Comparison of ENCODE assay signal across 1 cellular context in genomic region chr5:177497297-177498012, GRCh38.
TF ChIP-seq lines count a peak whose summit lies in the region.

A gene with protein sequence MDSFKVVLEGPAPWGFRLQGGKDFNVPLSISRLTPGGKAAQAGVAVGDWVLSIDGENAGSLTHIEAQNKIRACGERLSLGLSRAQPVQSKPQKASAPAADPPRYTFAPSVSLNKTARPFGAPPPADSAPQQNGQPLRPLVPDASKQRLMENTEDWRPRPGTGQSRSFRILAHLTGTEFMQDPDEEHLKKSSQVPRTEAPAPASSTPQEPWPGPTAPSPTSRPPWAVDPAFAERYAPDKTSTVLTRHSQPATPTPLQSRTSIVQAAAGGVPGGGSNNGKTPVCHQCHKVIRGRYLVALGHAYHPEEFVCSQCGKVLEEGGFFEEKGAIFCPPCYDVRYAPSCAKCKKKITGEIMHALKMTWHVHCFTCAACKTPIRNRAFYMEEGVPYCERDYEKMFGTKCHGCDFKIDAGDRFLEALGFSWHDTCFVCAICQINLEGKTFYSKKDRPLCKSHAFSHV (minus strand): TSS chr5:177497604. CDS start chr5:177496512, 1,092 bp downstream.

TF ChIP-seq in WTC11, 78 proteins besides CTCF, POLR2A, EP300 and RAD21 (continued from another document and continues in another):
- peak; percentile 64 for TF ChIP-seq MAX (CRISPR knock-in tag; IDR thresholded peaks at IDR 0.05)
- TF ChIP-seq ZNF416 (CRISPR knock-in tag; IDR thresholded peaks at IDR 0.05), result 0 out of 2 replicates have a peak, but pooled peaks have one; percentile 72
- no peak for TF ChIP-seq EMX1 (CRISPR knock-in tag; IDR thresholded peaks at IDR 0.05)
- TF ChIP-seq ZNF281 (CRISPR knock-in tag; IDR thresholded peaks at IDR 0.05), result no peak; the same call in 1 of the 2 replicates
- TF ChIP-seq, protein P1, sequence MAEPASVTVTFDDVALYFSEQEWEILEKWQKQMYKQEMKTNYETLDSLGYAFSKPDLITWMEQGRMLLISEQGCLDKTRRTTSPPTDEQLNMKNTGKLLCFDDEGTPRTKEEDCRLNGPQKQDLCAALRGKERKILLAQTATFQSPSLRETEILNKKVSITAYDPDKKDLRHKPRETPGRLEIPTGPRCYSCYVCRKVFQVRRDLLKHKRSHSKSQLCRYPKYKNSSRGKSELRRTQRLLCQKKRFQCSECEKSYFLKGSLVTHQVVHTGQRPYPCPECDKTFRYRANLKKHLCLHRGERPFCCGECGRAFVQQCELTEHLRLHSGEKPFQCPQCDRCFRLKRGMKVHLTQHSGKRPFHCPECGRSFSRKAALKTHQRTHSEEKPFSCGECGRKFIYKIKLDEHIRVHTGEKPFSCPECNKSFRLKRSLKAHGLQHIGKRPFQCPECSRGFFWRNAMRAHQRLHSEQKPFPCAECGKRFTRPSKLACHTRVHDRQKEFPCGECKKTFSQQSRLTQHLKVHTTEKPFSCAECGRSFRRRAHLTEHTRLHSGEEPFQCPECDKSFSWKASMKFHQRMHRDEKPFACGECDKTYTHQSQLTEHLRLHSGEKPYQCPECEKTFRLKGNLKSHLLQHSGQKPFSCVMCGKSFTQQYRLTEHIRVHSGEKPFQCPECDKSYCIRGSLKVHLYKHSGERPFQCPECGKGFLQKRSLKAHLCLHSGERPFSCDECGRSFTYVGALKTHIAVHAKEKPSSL (CRISPR knock-in tag; conservative IDR thresholded peaks at IDR 0.05), result no peak
- no peak for TF ChIP-seq CREB1 (CRISPR knock-in tag; IDR thresholded peaks at IDR 0.05)
- TF ChIP-seq, protein P2, sequence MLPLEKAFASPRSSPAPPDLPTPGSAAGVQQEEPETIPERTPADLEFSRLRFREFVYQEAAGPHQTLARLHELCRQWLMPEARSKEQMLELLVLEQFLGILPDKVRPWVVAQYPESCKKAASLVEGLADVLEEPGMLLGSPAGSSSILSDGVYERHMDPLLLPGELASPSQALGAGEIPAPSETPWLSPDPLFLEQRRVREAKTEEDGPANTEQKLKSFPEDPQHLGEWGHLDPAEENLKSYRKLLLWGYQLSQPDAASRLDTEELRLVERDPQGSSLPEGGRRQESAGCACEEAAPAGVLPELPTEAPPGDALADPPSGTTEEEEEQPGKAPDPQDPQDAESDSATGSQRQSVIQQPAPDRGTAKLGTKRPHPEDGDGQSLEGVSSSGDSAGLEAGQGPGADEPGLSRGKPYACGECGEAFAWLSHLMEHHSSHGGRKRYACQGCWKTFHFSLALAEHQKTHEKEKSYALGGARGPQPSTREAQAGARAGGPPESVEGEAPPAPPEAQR (CRISPR knock-in tag; IDR thresholded peaks at IDR 0.05), result no peak
- TF ChIP-seq TCF7 (CRISPR knock-in tag; IDR thresholded peaks at IDR 0.05; ENCODE audit: low read depth), result no peak
- no peak for TF ChIP-seq IRF2 (CRISPR knock-in tag; IDR thresholded peaks at IDR 0.05; ENCODE audit: borderline replicate concordance, low read depth)
- no peak for TF ChIP-seq ESRRA (CRISPR knock-in tag; IDR thresholded peaks at IDR 0.05; ENCODE audit: borderline replicate concordance)
- TF ChIP-seq USF1 (CRISPR knock-in tag; IDR thresholded peaks at IDR 0.05), result 0 out of 2 replicates have a peak, but pooled peaks have one; percentile 31
- TF ChIP-seq, protein P3, sequence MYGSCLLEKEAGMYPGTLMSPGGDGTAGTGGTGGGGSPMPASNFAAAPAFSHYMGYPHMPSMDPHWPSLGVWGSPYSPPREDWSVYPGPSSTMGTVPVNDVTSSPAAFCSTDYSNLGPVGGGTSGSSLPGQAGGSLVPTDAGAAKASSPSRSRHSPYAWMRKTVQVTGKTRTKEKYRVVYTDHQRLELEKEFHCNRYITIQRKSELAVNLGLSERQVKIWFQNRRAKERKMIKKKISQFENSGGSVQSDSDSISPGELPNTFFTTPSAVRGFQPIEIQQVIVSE (CRISPR knock-in tag; IDR thresholded peaks at IDR 0.05; ENCODE audit: borderline replicate concordance), result no peak
- no peak for TF ChIP-seq TP53 (CRISPR knock-in tag; IDR thresholded peaks at IDR 0.05)
- no peak for TF ChIP-seq ATF1 (CRISPR knock-in tag; IDR thresholded peaks at IDR 0.05)
- TF ChIP-seq OVOL2 (CRISPR knock-in tag; IDR thresholded peaks at IDR 0.05; ENCODE audit: borderline replicate concordance), result no peak
- TF ChIP-seq ZBTB21 (CRISPR knock-in tag; IDR thresholded peaks at IDR 0.05; ENCODE audit: borderline replicate concordance), result no peak
- peak; percentile 53; the same call in 1 of the 2 replicates for TF ChIP-seq ELF4 (CRISPR knock-in tag; IDR thresholded peaks at IDR 0.05; ENCODE audit: low read depth)
- no peak for TF ChIP-seq ZMAT4 (CRISPR knock-in tag; IDR thresholded peaks at IDR 0.05)
- TF ChIP-seq FOXJ3 (CRISPR knock-in tag; IDR thresholded peaks at IDR 0.05; ENCODE audit: borderline replicate concordance), result no peak
- TF ChIP-seq MYBL2 (CRISPR knock-in tag; IDR thresholded peaks at IDR 0.05), result peak; percentile 41; the same call in 1 of the 2 replicates
- no peak for TF ChIP-seq RELA (CRISPR knock-in tag; IDR thresholded peaks at IDR 0.05; ENCODE audit: borderline replicate concordance)
- TF ChIP-seq TEAD4 (CRISPR knock-in tag; IDR thresholded peaks at IDR 0.05), result no peak
- no peak for TF ChIP-seq FOXP4 (CRISPR knock-in tag; IDR thresholded peaks at IDR 0.05)
- peak; percentile 98 for TF ChIP-seq GTF2I (CRISPR knock-in tag; conservative IDR thresholded peaks at IDR 0.05)
- peak; percentile 94 for TF ChIP-seq ZNF121 (CRISPR knock-in tag; IDR thresholded peaks at IDR 0.05)
- TF ChIP-seq ZBTB43 (CRISPR knock-in tag; IDR thresholded peaks at IDR 0.05), result 0 out of 2 replicates have a peak, but pooled peaks have one; percentile 1
- TF ChIP-seq ZNF263 (CRISPR knock-in tag; IDR thresholded peaks at IDR 0.05; ENCODE audit: low read depth), result no peak
- TF ChIP-seq GABPB1 (CRISPR knock-in tag; IDR thresholded peaks at IDR 0.05), result no peak; the same call in 1 of the 2 replicates
- TF ChIP-seq, protein P4, sequence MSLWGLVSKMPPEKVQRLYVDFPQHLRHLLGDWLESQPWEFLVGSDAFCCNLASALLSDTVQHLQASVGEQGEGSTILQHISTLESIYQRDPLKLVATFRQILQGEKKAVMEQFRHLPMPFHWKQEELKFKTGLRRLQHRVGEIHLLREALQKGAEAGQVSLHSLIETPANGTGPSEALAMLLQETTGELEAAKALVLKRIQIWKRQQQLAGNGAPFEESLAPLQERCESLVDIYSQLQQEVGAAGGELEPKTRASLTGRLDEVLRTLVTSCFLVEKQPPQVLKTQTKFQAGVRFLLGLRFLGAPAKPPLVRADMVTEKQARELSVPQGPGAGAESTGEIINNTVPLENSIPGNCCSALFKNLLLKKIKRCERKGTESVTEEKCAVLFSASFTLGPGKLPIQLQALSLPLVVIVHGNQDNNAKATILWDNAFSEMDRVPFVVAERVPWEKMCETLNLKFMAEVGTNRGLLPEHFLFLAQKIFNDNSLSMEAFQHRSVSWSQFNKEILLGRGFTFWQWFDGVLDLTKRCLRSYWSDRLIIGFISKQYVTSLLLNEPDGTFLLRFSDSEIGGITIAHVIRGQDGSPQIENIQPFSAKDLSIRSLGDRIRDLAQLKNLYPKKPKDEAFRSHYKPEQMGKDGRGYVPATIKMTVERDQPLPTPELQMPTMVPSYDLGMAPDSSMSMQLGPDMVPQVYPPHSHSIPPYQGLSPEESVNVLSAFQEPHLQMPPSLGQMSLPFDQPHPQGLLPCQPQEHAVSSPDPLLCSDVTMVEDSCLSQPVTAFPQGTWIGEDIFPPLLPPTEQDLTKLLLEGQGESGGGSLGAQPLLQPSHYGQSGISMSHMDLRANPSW (CRISPR knock-in tag; conservative IDR thresholded peaks at IDR 0.05; ENCODE audit: low read depth), result no peak
- TF ChIP-seq HMGXB4 (CRISPR knock-in tag; IDR thresholded peaks at IDR 0.05), result peak; percentile 29; the same call in 1 of the 2 replicates
- no peak for TF ChIP-seq ZNF219 (CRISPR knock-in tag; IDR thresholded peaks at IDR 0.05; ENCODE audit: borderline replicate concordance)
- no peak for TF ChIP-seq RORB (CRISPR knock-in tag; IDR thresholded peaks at IDR 0.05)
- TF ChIP-seq, protein P5, sequence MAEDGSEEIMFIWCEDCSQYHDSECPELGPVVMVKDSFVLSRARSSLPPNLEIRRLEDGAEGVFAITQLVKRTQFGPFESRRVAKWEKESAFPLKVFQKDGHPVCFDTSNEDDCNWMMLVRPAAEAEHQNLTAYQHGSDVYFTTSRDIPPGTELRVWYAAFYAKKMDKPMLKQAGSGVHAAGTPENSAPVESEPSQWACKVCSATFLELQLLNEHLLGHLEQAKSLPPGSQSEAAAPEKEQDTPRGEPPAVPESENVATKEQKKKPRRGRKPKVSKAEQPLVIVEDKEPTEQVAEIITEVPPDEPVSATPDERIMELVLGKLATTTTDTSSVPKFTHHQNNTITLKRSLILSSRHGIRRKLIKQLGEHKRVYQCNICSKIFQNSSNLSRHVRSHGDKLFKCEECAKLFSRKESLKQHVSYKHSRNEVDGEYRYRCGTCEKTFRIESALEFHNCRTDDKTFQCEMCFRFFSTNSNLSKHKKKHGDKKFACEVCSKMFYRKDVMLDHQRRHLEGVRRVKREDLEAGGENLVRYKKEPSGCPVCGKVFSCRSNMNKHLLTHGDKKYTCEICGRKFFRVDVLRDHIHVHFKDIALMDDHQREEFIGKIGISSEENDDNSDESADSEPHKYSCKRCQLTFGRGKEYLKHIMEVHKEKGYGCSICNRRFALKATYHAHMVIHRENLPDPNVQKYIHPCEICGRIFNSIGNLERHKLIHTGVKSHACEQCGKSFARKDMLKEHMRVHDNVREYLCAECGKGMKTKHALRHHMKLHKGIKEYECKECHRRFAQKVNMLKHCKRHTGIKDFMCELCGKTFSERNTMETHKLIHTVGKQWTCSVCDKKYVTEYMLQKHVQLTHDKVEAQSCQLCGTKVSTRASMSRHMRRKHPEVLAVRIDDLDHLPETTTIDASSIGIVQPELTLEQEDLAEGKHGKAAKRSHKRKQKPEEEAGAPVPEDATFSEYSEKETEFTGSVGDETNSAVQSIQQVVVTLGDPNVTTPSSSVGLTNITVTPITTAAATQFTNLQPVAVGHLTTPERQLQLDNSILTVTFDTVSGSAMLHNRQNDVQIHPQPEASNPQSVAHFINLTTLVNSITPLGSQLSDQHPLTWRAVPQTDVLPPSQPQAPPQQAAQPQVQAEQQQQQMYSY (CRISPR knock-in tag; IDR thresholded peaks at IDR 0.05), result no peak
- no peak for TF ChIP-seq ZNF138 (CRISPR knock-in tag; conservative IDR thresholded peaks at IDR 0.05)
